Comparison of ENCODE assay signal across 17 cellular contexts in genomic region chr12:3314306-3314663, GRCh38.
DNase-seq lines count a peak whose midpoint lies in the region; ATAC-seq and TF ChIP-seq lines count a peak whose summit lies in the region.
"Had no signal": no experiment of that assay in that cellular context is flagged by ENCODE, and none has a peak within 500 bp of the region (broad histone marks: within the 10 kb centered on the region; RNA-seq: fewer than 3 reads in every experiment).

No MANE protein-coding gene starts in this region.

- H3K36me3 Mint-ChIP-seq in GM23338 (ENCODE audit: low read depth) (no peaks in the 10 kb centered on the region), natural killer cell (no peaks in the 10 kb centered on the region)
- no peaks in the 10 kb centered on the region for H3K36me3 Mint-ChIP-seq in activated T-helper 1 cell treated with anti-CD3 and anti-CD28 coated beads, Interleukin-12 subunit alpha, Interleukin-12 subunit beta, Interleukin-2, Interleukin-4 antibody, amounts not matched to agents 30 ng/mL and 10 ng/mL and 1 ng/mL, durations not matched to agents 14 hours and 24 hours and 36 hours (ENCODE audit: low read depth)
- H3K36me3 Mint-ChIP-seq: stimulated activated memory B cell treated with anti-CD40 and anti-IgM and Interleukin-4, amounts not matched to agents 10 μg/mL and 1 μg/mL and 100 μg/mL, for 72 hours; T-cell had no signal

- H3K36me3 ChIP-seq in GM23338 (ENCODE audit: insufficient read depth), result no peaks in the 10 kb centered on the region
- H3K36me3 ChIP-seq in esophagus muscularis mucosa, result no peaks in the 10 kb centered on the region
- H3K36me3 ChIP-seq: breast epithelium, thoracic aorta had no signal

- peak; percentile 13; the same call in 2 of the 3 replicates for ATAC-seq in GM23338
- no peak for ATAC-seq in natural killer cell

- WGBS in esophagus muscularis mucosa, result 58% methylated on average over 5 of the region's 5 CpGs

- peaks cover 2% of the 10 kb centered on the region for H3K4me1 Mint-ChIP-seq in GM23338
- H3K4me1 Mint-ChIP-seq in activated T-helper 1 cell treated with anti-CD3 and anti-CD28 coated beads, Interleukin-12 subunit alpha, Interleukin-12 subunit beta, Interleukin-2, Interleukin-4 antibody, amounts not matched to agents 30 ng/mL and 10 ng/mL and 1 ng/mL, durations not matched to agents 14 hours and 24 hours and 36 hours (ENCODE audit: low read depth), result no peaks in the 10 kb centered on the region
- no peaks in the 10 kb centered on the region for H3K4me1 Mint-ChIP-seq in natural killer cell
- H3K4me1 Mint-ChIP-seq: stimulated activated memory B cell treated with anti-CD40 and anti-IgM and Interleukin-4, amounts not matched to agents 10 μg/mL and 1 μg/mL and 100 μg/mL, for 72 hours; T-cell had no signal

- TF ChIP-seq POLR2A in esophagus muscularis mucosa (IDR thresholded peaks at IDR 0.05; ENCODE audit: low read depth), result no peak

- POLR2A ChIA-PET in AG04450 (lab: Yijun Ruan, JAX), result interaction anchor here (1.7 kb wide), 1 partner anchor 14 kb away, joined by 5 read pairs; no protein-coding TSS in a partner anchor

- peaks cover 18% of the 10 kb centered on the region for H3K27me3 ChIP-seq in AG04450 (ENCODE audit: control insufficient read depth, insufficient read depth, low read length)
- H3K27me3 ChIP-seq in GM23338 (ENCODE audit: insufficient read depth), result no peaks in the 10 kb centered on the region
- peaks cover 0 to 22% (median 0%) of the 10 kb centered on the region in 4 donors for H3K27me3 ChIP-seq in esophagus muscularis mucosa
- H3K27me3 ChIP-seq: breast epithelium had no signal

- H4K20me1 ChIP-seq in GM23338 (replicated peaks; ENCODE audit: insufficient read depth), result no peaks in the 10 kb centered on the region

- H2AFZ ChIP-seq in GM23338, result no peak overlapping the region

- in situ Hi-C loops in SK-MEL-5 (cut with HindIII; ENCODE audit: low pct_unique_long_range_greater_than_20kb, low sequenced_read_pairs), result no loop called here

- H3K79me2 ChIP-seq in GM23338 (replicated peaks; ENCODE audit: insufficient read depth), result no peaks in the 10 kb centered on the region

- H3K27ac ChIP-seq in AG04450 (ENCODE audit: low read depth, low read length), result no peak overlapping the region
- H3K27ac ChIP-seq in GM23338 (ENCODE audit: low read depth), result no peak overlapping the region
- peak overlapping the region in 1 of 4 donors; percentile 17 for H3K27ac ChIP-seq in esophagus muscularis mucosa (replicated peaks in 1 of 4)
- H3K27ac ChIP-seq: coronary artery, KMS-11, thoracic aorta had no signal

- CTCF ChIA-PET in AG04450 (lab: Charles Lee), result interaction anchor here (0.6 to 9.4 kb wide), 13 partner anchors 9 to 962 kb away, joined by 3 to 126 read pairs (median 4); no protein-coding TSS in a partner anchor

- no peaks in the 10 kb centered on the region for H3F3A ChIP-seq in GM23338 (replicated peaks; ENCODE audit: low read depth)

- no peak overlapping the region for H3K4me2 ChIP-seq in GM23338
- H3K4me2 ChIP-seq: KMS-11 had no signal

- H3K27ac Mint-ChIP-seq in GM23338, result no peak overlapping the region
- no peak overlapping the region for H3K27ac Mint-ChIP-seq in activated T-helper 1 cell treated with anti-CD3 and anti-CD28 coated beads, Interleukin-12 subunit alpha, Interleukin-12 subunit beta, Interleukin-2, Interleukin-4 antibody, amounts not matched to agents 30 ng/mL and 10 ng/mL and 1 ng/mL, durations not matched to agents 14 hours and 24 hours and 36 hours
- no peak overlapping the region for H3K27ac Mint-ChIP-seq in natural killer cell
- H3K27ac Mint-ChIP-seq: stimulated activated memory B cell treated with anti-CD40 and anti-IgM and Interleukin-4, amounts not matched to agents 10 μg/mL and 1 μg/mL and 100 μg/mL, for 72 hours; T-cell had no signal

- peak; percentile 2; the same call in 1 of the 2 replicates for TF ChIP-seq CTCF in AG04450 (IDR thresholded peaks at IDR 0.05; ENCODE audit: low read depth, low read length)
- peak; percentile 11 to 40; a peak in 3 of 4 replicates for TF ChIP-seq CTCF in GM23338 (conservative IDR thresholded peaks at IDR 0.05; ENCODE audit: low read depth in 2 of 2)
- peak; percentile 5 for TF ChIP-seq CTCF in fibroblast of pulmonary artery (IDR thresholded peaks at IDR 0.05; ENCODE audit: low read length, missing control alignments)
- no peak for TF ChIP-seq CTCF in esophagus muscularis mucosa (IDR thresholded peaks at IDR 0.05)
- TF ChIP-seq CTCF in natural killer cell (IDR thresholded peaks at IDR 0.05), result no peak

- no peaks in the 10 kb centered on the region for H3K9me2 ChIP-seq in GM23338 (ENCODE audit: insufficient read depth)

- H3K9me3 Mint-ChIP-seq in GM23338 (no peaks in the 10 kb centered on the region), natural killer cell (no peaks in the 10 kb centered on the region)
- no peaks in the 10 kb centered on the region for H3K9me3 Mint-ChIP-seq in activated T-helper 1 cell treated with anti-CD3 and anti-CD28 coated beads, Interleukin-12 subunit alpha, Interleukin-12 subunit beta, Interleukin-2, Interleukin-4 antibody, amounts not matched to agents 30 ng/mL and 10 ng/mL and 1 ng/mL, durations not matched to agents 14 hours and 24 hours and 36 hours
- H3K9me3 Mint-ChIP-seq: stimulated activated memory B cell treated with anti-CD40 and anti-IgM and Interleukin-4, amounts not matched to agents 10 μg/mL and 1 μg/mL and 100 μg/mL, for 72 hours; T-cell had no signal

- no peak overlapping the region for H3K4me3 ChIP-seq in AG04450 (ENCODE audit: low read depth, low read length)
- H3K4me3 ChIP-seq in GM23338, result no peak overlapping the region
- no peak overlapping the region for H3K4me3 ChIP-seq in fibroblast of pulmonary artery (replicated peaks; ENCODE audit: low read depth, low read length)
- H3K4me3 ChIP-seq in esophagus muscularis mucosa, result no peak overlapping the region
- H3K4me3 ChIP-seq: breast epithelium, coronary artery, lung, thoracic aorta had no signal

- DNase-seq in AG04450 (ENCODE audit: low read depth, low spot score) (no peak), GM23338 (ENCODE audit: low spot score) (no peak), SK-MEL-5 (ENCODE audit: low read depth, low spot score) (peak; percentile 16), fibroblast of pulmonary artery (ENCODE audit: low read depth) (no peak), esophagus muscularis mucosa (ENCODE audit: extremely low spot score) (no peak), NCI-H510A (lab: John Stamatoyannopoulos, UW) (no peak), natural killer cell (no peak)
- no peak for DNase-seq in activated T-helper 1 cell treated with anti-CD3 and anti-CD28 coated beads, Interleukin-12 subunit alpha, Interleukin-12 subunit beta, Interleukin-2, Interleukin-4 antibody, amounts not matched to agents 30 ng/mL and 10 ng/mL and 1 ng/mL, durations not matched to agents 14 hours and 24 hours and 36 hours (ENCODE audit: low spot score)
- DNase-seq: activated gamma-delta T cell, DMS 273 treated with DMSO at 0.1 percent for 48 hours had no signal

- intact Hi-C loops in activated T-helper 1 cell treated with anti-CD3 and anti-CD28 coated beads, Interleukin-12 subunit alpha, Interleukin-12 subunit beta, Interleukin-2, Interleukin-4 antibody, amounts not matched to agents 30 ng/mL and 10 ng/mL and 1 ng/mL, durations not matched to agents 14 hours and 24 hours and 36 hours (cut with micrococcal nuclease), result no loop called here
- intact Hi-C loops in esophagus muscularis mucosa (cut with DNase I), result no loop called here
- intact Hi-C loops in natural killer cell (cut with micrococcal nuclease), result no loop called here

- H3K9me3 ChIP-seq in AG04450 (ENCODE audit: control insufficient read depth, insufficient read depth, low read length) (no peaks in the 10 kb centered on the region), esophagus muscularis mucosa (no peaks in the 10 kb centered on the region)
- H3K9me3 ChIP-seq: breast epithelium, thoracic aorta had no signal

- H3K4me1 ChIP-seq in GM23338 (ENCODE audit: insufficient read depth), result no peaks in the 10 kb centered on the region
- peaks cover 14 to 34% (median 28%) of the 10 kb centered on the region in 4 donors for H3K4me1 ChIP-seq in esophagus muscularis mucosa

- H3K27me3 Mint-ChIP-seq in GM23338 (ENCODE audit: insufficient read depth, low read depth, poor library complexity), result peaks cover 12% of the 10 kb centered on the region
- peaks cover 2% of the 10 kb centered on the region for H3K27me3 Mint-ChIP-seq in activated T-helper 1 cell treated with anti-CD3 and anti-CD28 coated beads, Interleukin-12 subunit alpha, Interleukin-12 subunit beta, Interleukin-2, Interleukin-4 antibody, amounts not matched to agents 30 ng/mL and 10 ng/mL and 1 ng/mL, durations not matched to agents 14 hours and 24 hours and 36 hours (ENCODE audit: insufficient read depth)
- H3K27me3 Mint-ChIP-seq in natural killer cell (ENCODE audit: low read depth in 2 of 2), result peaks cover 7 to 14% of the 10 kb centered on the region in 2 donors

- H3K4me3 Mint-ChIP-seq in GM23338 (no peak overlapping the region), natural killer cell (no peak overlapping the region)
- no peak overlapping the region for H3K4me3 Mint-ChIP-seq in activated T-helper 1 cell treated with anti-CD3 and anti-CD28 coated beads, Interleukin-12 subunit alpha, Interleukin-12 subunit beta, Interleukin-2, Interleukin-4 antibody, amounts not matched to agents 30 ng/mL and 10 ng/mL and 1 ng/mL, durations not matched to agents 14 hours and 24 hours and 36 hours
- H3K4me3 Mint-ChIP-seq: stimulated activated memory B cell treated with anti-CD40 and anti-IgM and Interleukin-4, amounts not matched to agents 10 μg/mL and 1 μg/mL and 100 μg/mL, for 72 hours; T-cell had no signal

- no peak for TF ChIP-seq EP300 in esophagus muscularis mucosa (IDR thresholded peaks at IDR 0.05)

TF ChIP-seq in GM23338, 12 proteins besides CTCF, POLR2A, EP300 and RAD21:
- TF ChIP-seq STAT1 (IDR thresholded peaks at IDR 0.05; ENCODE audit: unreplicated experiment) (no peak), CREB1 (CRISPR knock-in tag; IDR thresholded peaks at IDR 0.05; ENCODE audit: low read depth) (no peak), EZH2 (IDR thresholded peaks at IDR 0.05; ENCODE audit: low read depth, unreplicated experiment) (no peak), ZNF114 (CRISPR knock-in tag; IDR thresholded peaks at IDR 0.05) (no peak)

Comparison
In these comparisons a context has a peak if more than half of its experiments do, and no peak if none do; other contexts are left out.
1. CTCF ChIP-seq: peak in AG04450 (single experiment), GM23338 (2 of 2) and fibroblast of pulmonary artery (single experiment); none in esophagus muscularis mucosa (0 of 3) and natural killer cell (single experiment).